In genomic region chr1:220267630-220268029, GRCh38 we compare ENCODE assay signal across 17 cellular contexts. TPM values are rescaled to one million over a fixed set of nuclear protein-coding genes. Genes with fewer than 3 reads are reported as not detected.
DNase-seq lines count a peak whose midpoint lies in the region; ATAC-seq and TF ChIP-seq lines count a peak whose summit lies in the region.
"Had no signal": no experiment of that assay in that cellular context is flagged by ENCODE, and none has a peak within 500 bp of the region (broad histone marks: within the 10 kb centered on the region; RNA-seq: fewer than 3 reads in every experiment).

No MANE protein-coding gene starts in this region.

- ATAC-seq in heart right ventricle = no peak
- ATAC-seq in GM23338 = no peak
- no peak for ATAC-seq in WTC11
- no peak for ATAC-seq in GM19455 (IDR thresholded peaks at IDR 0.05; ENCODE audit: unreplicated experiment)
- ATAC-seq: CD8-positive, alpha-beta T cell had no signal

- H3K36me3 ChIP-seq in cardiac muscle cell (peaks cover 3% of the 10 kb centered on the region), heart right ventricle (peaks cover 0 to 48% (median 0%) of the 10 kb centered on the region in 9 donors), GM23338 (ENCODE audit: insufficient read depth) (peaks cover 12% of the 10 kb centered on the region; the same call in 1 of the 2 replicates), endodermal cell (ENCODE audit: control insufficient read depth, insufficient read depth, low read length) (peaks cover 55% of the 10 kb centered on the region)

- H3K9me2 ChIP-seq in GM23338 (ENCODE audit: insufficient read depth) = no peaks in the 10 kb centered on the region; the same call in 1 of the 2 replicates

- intact Hi-C loops in heart right ventricle (cut with DNase I) = no loop called here

- H3K27me3 ChIP-seq in cardiac muscle cell (no peaks in the 10 kb centered on the region), heart right ventricle (no peaks in the 10 kb centered on the region), GM23338 (ENCODE audit: insufficient read depth) (no peaks in the 10 kb centered on the region), endodermal cell (ENCODE audit: control insufficient read depth, insufficient read depth, low read length, poor library complexity, severe bottlenecking) (no peaks in the 10 kb centered on the region)
- H3K27me3 ChIP-seq: BLaER1 treated with 17β-estradiol and CSF1 and Interleukin-3, amounts not matched to agents 10 nM and 100 nM had no signal

- peaks cover 14% of the 10 kb centered on the region for H3K4me1 ChIP-seq in cardiac muscle cell (ENCODE audit: low read depth)
- peaks cover 0 to 37% (median 30%) of the 10 kb centered on the region in 9 donors for H3K4me1 ChIP-seq in heart right ventricle
- peaks cover 26% of the 10 kb centered on the region for H3K4me1 ChIP-seq in GM23338 (ENCODE audit: insufficient read depth)
- no peaks in the 10 kb centered on the region for H3K4me1 ChIP-seq in endodermal cell (ENCODE audit: control insufficient read depth, insufficient read depth, low read length)

- POLR2A ChIA-PET in WTC11 (lab: Charles Lee) = no interaction called here

- peaks cover 59% of the 10 kb centered on the region for H3K36me3 Mint-ChIP-seq in GM23338 (ENCODE audit: low read depth)
- peaks cover 42% of the 10 kb centered on the region for H3K36me3 Mint-ChIP-seq in WTC11
- peaks cover 45% of the 10 kb centered on the region for H3K36me3 Mint-ChIP-seq in endodermal cell (ENCODE audit: low read depth)

- no peak overlapping the region for H3K4me2 ChIP-seq in GM23338
- H3K4me2 ChIP-seq: BLaER1 treated with 17β-estradiol and CSF1 and Interleukin-3, amounts not matched to agents 10 nM and 100 nM had no signal

- H3K9me3 ChIP-seq in cardiac muscle cell (ENCODE audit: low read depth) = no peaks in the 10 kb centered on the region
- peaks cover 0 to 8% (median 0%) of the 10 kb centered on the region in 11 donors for H3K9me3 ChIP-seq in heart right ventricle
- H3K9me3 ChIP-seq in endodermal cell (ENCODE audit: control insufficient read depth, low read length) = peaks cover 10% of the 10 kb centered on the region

- CTCF ChIA-PET in WTC11 (lab: Charles Lee) = interaction anchor here (2.1 kb wide), 1 partner anchor 49 kb away, joined by 6 read pairs; no protein-coding TSS in a partner anchor

- peaks cover 27% of the 10 kb centered on the region for H4K20me1 ChIP-seq in GM23338 (replicated peaks; ENCODE audit: insufficient read depth)

- TF ChIP-seq CTCF in cardiac muscle cell (IDR thresholded peaks at IDR 0.05; ENCODE audit: low read depth, low read length) (no peak), heart right ventricle (IDR thresholded peaks at IDR 0.05) (no peak), GM23338 (conservative IDR thresholded peaks at IDR 0.05; ENCODE audit: low read depth in 2 of 2) (no peak), WTC11 (IDR thresholded peaks at IDR 0.05) (no peak), endodermal cell (conservative IDR thresholded peaks at IDR 0.05) (no peak)

- H3K27ac ChIP-seq in cardiac muscle cell (peak overlapping the region; percentile 25), heart right ventricle (peak overlapping the region in 1 of 10 donors; percentile 4), GM23338 (ENCODE audit: low read depth) (peak overlapping the region; percentile 56; the same call in 1 of the 2 replicates), endodermal cell (ENCODE audit: low read depth, low read length) (no peak overlapping the region)
- H3K27ac ChIP-seq: BLaER1 treated with 17β-estradiol and CSF1 and Interleukin-3, amounts not matched to agents 10 nM and 100 nM had no signal

- no peak overlapping the region for H3K9ac ChIP-seq in endodermal cell (ENCODE audit: extremely low read depth, low read length, poor library complexity, severe bottlenecking)
- H3K9ac ChIP-seq: BLaER1 treated with 17β-estradiol and CSF1 and Interleukin-3, amounts not matched to agents 10 nM and 100 nM had no signal

- no peak overlapping the region for H2AFZ ChIP-seq in GM23338

- H3K4me3 Mint-ChIP-seq in GM23338 = no peak overlapping the region
- no peak overlapping the region for H3K4me3 Mint-ChIP-seq in WTC11
- H3K4me3 Mint-ChIP-seq in endodermal cell = no peak overlapping the region
- H3K4me3 Mint-ChIP-seq: B cell; CD8-positive, alpha-beta T cell had no signal

- H3K9me3 Mint-ChIP-seq in GM23338 = peaks cover 6% of the 10 kb centered on the region
- peaks cover 6% of the 10 kb centered on the region for H3K9me3 Mint-ChIP-seq in WTC11
- H3K9me3 Mint-ChIP-seq in endodermal cell = peaks cover 5% of the 10 kb centered on the region

- H3K4me1 Mint-ChIP-seq in GM23338 (peaks cover 11% of the 10 kb centered on the region), WTC11 (peaks cover 9% of the 10 kb centered on the region), endodermal cell (peaks cover 2% of the 10 kb centered on the region)

- no peaks in the 10 kb centered on the region for H3F3A ChIP-seq in GM23338 (replicated peaks; ENCODE audit: low read depth)

- H3K27me3 Mint-ChIP-seq in GM23338 (ENCODE audit: insufficient read depth, low read depth, poor library complexity) (no peaks in the 10 kb centered on the region), WTC11 (ENCODE audit: low read depth) (no peaks in the 10 kb centered on the region), endodermal cell (ENCODE audit: insufficient read depth) (no peaks in the 10 kb centered on the region)
- H3K27me3 Mint-ChIP-seq: B cell had no signal

- DNase-seq in cardiac muscle cell (ENCODE audit: low read depth in 1 of 2, low spot score in 1 of 2) (no peak), heart right ventricle (no peak), GM23338 (ENCODE audit: low spot score) (no peak), WTC11 (ENCODE audit: low spot score) (no peak), endodermal cell (no peak)
- DNase-seq in stimulated activated CD4-positive, alpha-beta T cell treated with anti-CD3 and anti-CD28 coated beads, Interleukin-4, amount 100 ng/mL, for 24 hours = no peak
- no peak for DNase-seq in activated CD4-positive, alpha-beta T cell treated with anti-CD3 and anti-CD28 coated beads, Interleukin-2, amount 50 U/mL, for 4 hours
- DNase-seq: 8988T; Calu3; CD8-positive, alpha-beta T cell; DMS79 treated with DMSO at 0.1 percent for 48 hours; GF-D8; HCEC 1CT; KBM-7 had no signal

- H3K27ac Mint-ChIP-seq in GM23338 (peak overlapping the region; percentile 79), WTC11 (peak overlapping the region; percentile 76), endodermal cell (peak overlapping the region; percentile 8)
- H3K27ac Mint-ChIP-seq: B cell; CD8-positive, alpha-beta T cell had no signal

- 93 to 94% methylated on average over 4 of the region's 4 CpGs for WGBS in heart right ventricle, 2 donors
- 95 to 100% methylated on average over 3 to 4 of the region's 4 CpGs for WGBS in endodermal cell (ENCODE audit: insufficient coverage in 1 of 2, insufficient read length in 1 of 2), 2 experiments

- no peak overlapping the region for H3K4me3 ChIP-seq in cardiac muscle cell
- H3K4me3 ChIP-seq in heart right ventricle = no peak overlapping the region
- H3K4me3 ChIP-seq in GM23338 = no peak overlapping the region
- no peak overlapping the region for H3K4me3 ChIP-seq in endodermal cell (ENCODE audit: low read length)
- H3K4me3 ChIP-seq: BLaER1 treated with 17β-estradiol and CSF1 and Interleukin-3, amounts not matched to agents 10 nM and 100 nM had no signal

- peaks cover 95% of the 10 kb centered on the region for H3K79me2 ChIP-seq in GM23338 (replicated peaks; ENCODE audit: insufficient read depth)

TF ChIP-seq in WTC11, 78 proteins besides CTCF, POLR2A, EP300 and RAD21:
- no peak for TF ChIP-seq NFATC4 (CRISPR knock-in tag; IDR thresholded peaks at IDR 0.05)
- no peak for TF ChIP-seq ETV6 (CRISPR knock-in tag; IDR thresholded peaks at IDR 0.05)
- no peak for TF ChIP-seq HMGA2 (CRISPR knock-in tag; IDR thresholded peaks at IDR 0.05)
- no peak for TF ChIP-seq ZNF416 (CRISPR knock-in tag; IDR thresholded peaks at IDR 0.05)
- TF ChIP-seq MXD4 (CRISPR knock-in tag; IDR thresholded peaks at IDR 0.05; ENCODE audit: borderline replicate concordance) = no peak
- no peak for TF ChIP-seq GTF2I (CRISPR knock-in tag; conservative IDR thresholded peaks at IDR 0.05)
- no peak for TF ChIP-seq ESRRA (CRISPR knock-in tag; IDR thresholded peaks at IDR 0.05; ENCODE audit: borderline replicate concordance)
- no peak for TF ChIP-seq ZNF219 (CRISPR knock-in tag; IDR thresholded peaks at IDR 0.05; ENCODE audit: borderline replicate concordance)
- no peak for TF ChIP-seq RELA (CRISPR knock-in tag; IDR thresholded peaks at IDR 0.05; ENCODE audit: borderline replicate concordance)
- no peak for TF ChIP-seq ZNF671 (CRISPR knock-in tag; IDR thresholded peaks at IDR 0.05)

RNA-seq across cellular contexts. Expression of gene RAB3GAP2, which starts 4.6 kb away (rescaled TPM):
- total RNA-seq in cardiac muscle cell = 10.0 and 14.5 TPM in 2 replicates
- 9.9 and 17.6 TPM in 2 replicates for polyA plus RNA-seq in cardiac muscle cell
- 10 to 100 TPM; 21.9 to 35.8 (median 28.5) TPM for total RNA-seq in heart right ventricle
- polyA plus RNA-seq in heart right ventricle = 10 to 100 TPM in 1 of 2 donors, 1 to 10 TPM in 1; 5.7 to 10.8 TPM
- total RNA-seq in GM23338 (2014; rRNA removed; shearing (Covaris generic)) = 41.6 and 44.6 TPM in 2 replicates
- 15.7 and 19.4 TPM in 2 replicates for polyA plus RNA-seq in GM23338 (2016; fragmentation: Nextera tagmentation; extraction: Ambion mirVana)
- 45.7 to 64.3 TPM (median 52.8 TPM) in 3 replicates for total RNA-seq in WTC11 (2021)
- 10 to 100 TPM; 39.3 to 50.4 TPM for total RNA-seq in endodermal cell
- 21.7 TPM for polyA plus RNA-seq in endodermal cell (2013, experiment 1 of 2)
- 21.9 TPM for polyA plus RNA-seq in endodermal cell (2013, experiment 2 of 2)

Comparison
In these comparisons a context has a peak if more than half of its experiments do, and no peak if none do; other contexts are left out.
1. H3K27ac Mint-ChIP-seq: peak in every context shown above with its lines; median percentile 79 in GM23338; 76 in WTC11; 8 in endodermal cell.